In genomic region chr2:157876771-157877108, GRCh38 we compare ENCODE assay signal across 8 cellular contexts. TPM values are rescaled to one million over a fixed set of nuclear protein-coding genes. Genes with fewer than 3 reads are reported as not detected.
DNase-seq lines count a peak whose midpoint lies in the region; ATAC-seq and TF ChIP-seq lines count a peak whose summit lies in the region.

No MANE protein-coding gene starts in this region.

- H3K27me3 ChIP-seq in PC-3 (ENCODE audit: low read length), result no peaks in the 10 kb centered on the region
- H3K27me3 ChIP-seq in prostate gland (replicated peaks; ENCODE audit: insufficient read depth), result no peaks in the 10 kb centered on the region

- ATAC-seq in PC-3 (no peak), GM21737 (IDR thresholded peaks at IDR 0.05; ENCODE audit: unreplicated experiment) (no peak), GM18502 (IDR thresholded peaks at IDR 0.05; ENCODE audit: poor library complexity, unreplicated experiment) (no peak)

- DNase-seq in GM12865 (ENCODE audit: low read depth) (no peak), PC-3 (no peak), epithelial cell of proximal tubule (ENCODE audit: low read depth) (no peak), prostate gland (ENCODE audit: low spot score) (no peak), SW 1271 (lab: John Stamatoyannopoulos, UW) (no peak), cerebellar nuclear complex (lab: John Stamatoyannopoulos, UW) (no peak)

- H3K9me3 ChIP-seq in PC-3 (ENCODE audit: low read length) (no peaks in the 10 kb centered on the region), prostate gland (no peaks in the 10 kb centered on the region)

- peak overlapping the region; percentile 56 for H3K27ac ChIP-seq in PC-3 (ENCODE audit: low read length)
- peak overlapping the region; percentile 88 to 97 for H3K27ac ChIP-seq in prostate gland

- TF ChIP-seq CTCF in GM12865 (IDR thresholded peaks at IDR 0.05; ENCODE audit: insufficient read depth, low read depth, low read length, missing control alignments), result no peak
- no peak for TF ChIP-seq CTCF in PC-3 (conservative IDR thresholded peaks at IDR 0.05; ENCODE audit: low read depth, low read length)
- TF ChIP-seq CTCF in epithelial cell of proximal tubule (conservative IDR thresholded peaks at IDR 0.05; ENCODE audit: low read depth, low read length), result no peak
- no peak for TF ChIP-seq CTCF in prostate gland (IDR thresholded peaks at IDR 0.05)

- POLR2A ChIA-PET in PC-3 (lab: Charles Lee; ENCODE audit: unreplicated experiment), result interaction anchor here (0.5 to 1.0 kb wide), 3 partner anchors 16 to 92 kb away, joined by 3 to 8 read pairs (median 3); no protein-coding TSS in a partner anchor

- peak overlapping the region; percentile 99 for H3K4me2 ChIP-seq in PC-3 (ENCODE audit: low read length)

- TF ChIP-seq POLR2A in prostate gland (IDR thresholded peaks at IDR 0.05), result no peak

- WGBS in prostate gland, result 4% methylated on average over 14 of the region's 14 CpGs

- peaks cover 30% of the 10 kb centered on the region for H3K4me1 ChIP-seq in PC-3 (ENCODE audit: insufficient read depth, low read length)
- H3K4me1 ChIP-seq in prostate gland (replicated peaks), result peaks cover 7% of the 10 kb centered on the region

- no peaks in the 10 kb centered on the region for H3K9me2 ChIP-seq in PC-3 (replicated peaks; ENCODE audit: low read length)

- 0 out of 2 replicates have a peak, but pooled peaks cover 7% of the 10 kb centered on the region for H4K20me1 ChIP-seq in PC-3 (ENCODE audit: low read length)

- H3K4me3 ChIP-seq in GM12865 (ENCODE audit: low read depth, low read length) (peak overlapping the region; percentile 80), PC-3 (ENCODE audit: low read length) (peak overlapping the region; percentile 87), epithelial cell of proximal tubule (ENCODE audit: low read depth, low read length) (peak overlapping the region; percentile 74), prostate gland (peak overlapping the region; percentile 76 to 84)

- H3K9ac ChIP-seq in PC-3 (ENCODE audit: low read length), result peak overlapping the region; percentile 76

- no peaks in the 10 kb centered on the region for H3F3A ChIP-seq in PC-3 (ENCODE audit: low read length, unreplicated experiment)

- intact Hi-C loops in PC-3 (cut with micrococcal nuclease) (loop anchor here (1.0 to 5.0 kb wide), 5 partner anchors 19 to 134 kb away; no protein-coding TSS in a partner anchor), prostate gland (cut with DNase I) (no loop called here)

- CTCF ChIA-PET in PC-3 (lab: Charles Lee), result interaction anchor here (1.3 kb wide), 1 partner anchor 83 kb away, joined by 4 read pairs; no protein-coding TSS in a partner anchor

- peaks cover 36% of the 10 kb centered on the region for H3K79me2 ChIP-seq in PC-3 (ENCODE audit: low read length)

- H3K36me3 ChIP-seq in PC-3 (ENCODE audit: low read depth, low read length), result no peaks in the 10 kb centered on the region
- no peaks in the 10 kb centered on the region for H3K36me3 ChIP-seq in prostate gland

- no TSS peak for BruUV-seq in PC-3 (replicated peaks; lab: Mats Ljungman, UMichigan)

- peak overlapping the region; percentile 84 for H2AFZ ChIP-seq in PC-3 (ENCODE audit: low read length)

RNA-seq across cellular contexts. Expression of gene ACVR1, which starts 0.6 kb away (rescaled TPM):
- total RNA-seq in PC-3 (2014; rRNA removed), result 6.7 and 9.0 TPM in 2 replicates
- total RNA-seq in epithelial cell of proximal tubule, result 5.5 and 7.2 TPM in 2 replicates
- 10 to 100 TPM; 16.0 to 21.5 TPM for total RNA-seq in prostate gland
